In genomic region chr1:46342084-46342656, GRCh38 we compare ENCODE assay signal across 8 cellular contexts. TPM values are rescaled to one million over a fixed set of nuclear protein-coding genes. Genes with fewer than 3 reads are reported as not detected.
DNase-seq lines count a peak whose midpoint lies in the region; ATAC-seq and TF ChIP-seq lines count a peak whose summit lies in the region.

No MANE protein-coding gene starts in this region.

- no peaks in the 10 kb centered on the region for H3K27me3 ChIP-seq in HUES6 (ENCODE audit: control insufficient read depth, insufficient read depth, low read length)
- H3K27me3 ChIP-seq in ascending aorta: no peaks in the 10 kb centered on the region

- H3K36me3 ChIP-seq in HUES6 (ENCODE audit: control insufficient read depth, insufficient read depth, low read length) (peaks cover 33% of the 10 kb centered on the region), ascending aorta (peaks cover 18 to 36% of the 10 kb centered on the region in 2 donors)

- H3K27ac ChIP-seq in HUES6 (ENCODE audit: low read depth, low read length) (no peak overlapping the region), ascending aorta (peak overlapping the region; percentile 98 to 99)

- peak overlapping the region; percentile 94; the same call in 1 of the 2 replicates for H3K4me3 ChIP-seq in HUES6 (ENCODE audit: low read depth, low read length)
- H3K4me3 ChIP-seq in ascending aorta: no peak overlapping the region

- no peaks in the 10 kb centered on the region for H3K9me3 ChIP-seq in HUES6 (ENCODE audit: control insufficient read depth, insufficient read depth, low read depth, low read length)
- no peaks in the 10 kb centered on the region for H3K9me3 ChIP-seq in ascending aorta

- intact Hi-C loops in ascending aorta (cut with DNase I): loop anchor here (5.0 to 10.0 kb wide), 2 partner anchors 210 to 307 kb away; partner anchors contain the start of gene PIK3R3

- TF ChIP-seq CTCF in ascending aorta (IDR thresholded peaks at IDR 0.05): peak; percentile 4 to 21 (median 9)

- DNase-seq in GM03348 (ENCODE audit: low spot score) (peak; percentile 29), ascending aorta (ENCODE audit: low spot score in 2 of 2) (no peak), myocyte (ENCODE audit: low read depth) (peak; percentile 64), NCI-H2029 (lab: John Stamatoyannopoulos, UW) (no peak), NCI-H524 treated with DMSO at 0.1 percent for 48 hours (lab: John Stamatoyannopoulos, UW) (no peak), NCI-H187 treated with DMSO at 0.1 percent for 48 hours (lab: John Stamatoyannopoulos, UW) (no peak)

- H3K4me1 ChIP-seq in HUES6 (ENCODE audit: control insufficient read depth, insufficient read depth, low read length): peaks cover 12% of the 10 kb centered on the region; the same call in 1 of the 2 replicates
- peaks cover 0 to 12% of the 10 kb centered on the region in 2 donors for H3K4me1 ChIP-seq in ascending aorta

- ATAC-seq in HG03039 (IDR thresholded peaks at IDR 0.05; ENCODE audit: unreplicated experiment): no peak

- H3K9ac ChIP-seq in HUES6 (ENCODE audit: low read length): peak overlapping the region; percentile 40

RNA-seq across cellular contexts. Expression of gene NSUN4, which starts 1.6 kb away (rescaled TPM):
- 6.1 TPM for total RNA-seq in ascending aorta
- total RNA-seq in myocyte: 11.3 and 12.3 TPM in 2 replicates
- polyA plus RNA-seq in myocyte (2012): 15.5 TPM

RNA-seq across cellular contexts. Expression of gene UQCRH, which starts 38.7 kb away (rescaled TPM):
- 120 TPM for total RNA-seq in ascending aorta
- 345 and 386 TPM in 2 replicates for total RNA-seq in myocyte
- 394 TPM for polyA plus RNA-seq in myocyte (2012)

RNA-seq across cellular contexts. Expression of gene LRRC41, which starts 38.8 kb away (rescaled TPM):
- 102 TPM for total RNA-seq in ascending aorta
- total RNA-seq in myocyte: 97.9 and 104 TPM in 2 replicates
- polyA plus RNA-seq in myocyte (2012): 58.6 TPM

RNA-seq across cellular contexts. Expression of gene FAAH, which starts 51.9 kb away (rescaled TPM):
- total RNA-seq in ascending aorta (6.0 TPM), myocyte (0.26 TPM in 1 of 2 replicates, not detected in the other)
- 0.91 TPM for polyA plus RNA-seq in myocyte (2012)

Comparison
In these comparisons a context has a peak if more than half of its experiments do, and no peak if none do; other contexts are left out.
1. DNase-seq: peak in GM03348 (single experiment) and myocyte (single experiment); none in ascending aorta (0 of 2), NCI-H2029 (single experiment), NCI-H524 treated with DMSO at 0.1 percent for 48 hours (single experiment) and NCI-H187 treated with DMSO at 0.1 percent for 48 hours (single experiment).